In genomic region chr1:58437623-58438022, GRCh38 we compare ENCODE assay signal across 1 cellular context.
TF ChIP-seq lines count a peak whose summit lies in the region.

No MANE protein-coding gene starts in this region.

TF ChIP-seq in HCT116, 20 proteins besides CTCF, POLR2A, EP300 and RAD21:
- TF ChIP-seq REST (IDR thresholded peaks at IDR 0.05; ENCODE audit: low read depth), result no peak
- no peak for TF ChIP-seq ELF1 (IDR thresholded peaks at IDR 0.05; ENCODE audit: borderline replicate concordance, low read depth)
- no peak for TF ChIP-seq ATF3 (IDR thresholded peaks at IDR 0.05)
- no peak for TF ChIP-seq EZH2phosphoT487 (IDR thresholded peaks at IDR 0.05; ENCODE audit: borderline replicate concordance)
- TF ChIP-seq SRF (IDR thresholded peaks at IDR 0.05; ENCODE audit: low read depth), result no peak
- no peak for TF ChIP-seq ZBTB33 (IDR thresholded peaks at IDR 0.05; ENCODE audit: extremely low read depth, insufficient replicate concordance, low read length)
- TF ChIP-seq YY1 (IDR thresholded peaks at IDR 0.05; ENCODE audit: extremely low read depth, insufficient replicate concordance, low read depth, low read length), result no peak
- no peak for TF ChIP-seq POLR2AphosphoS5 (IDR thresholded peaks at IDR 0.05; ENCODE audit: low read depth, low read length)
- no peak for TF ChIP-seq EZH2 (IDR thresholded peaks at IDR 0.05)
- no peak for TF ChIP-seq SP1 (IDR thresholded peaks at IDR 0.05; ENCODE audit: low read depth)
- TF ChIP-seq MAX (IDR thresholded peaks at IDR 0.05), result no peak
- no peak for TF ChIP-seq CBX3 (IDR thresholded peaks at IDR 0.05; ENCODE audit: low read depth)
- TF ChIP-seq TCF7L2 (IDR thresholded peaks at IDR 0.05; ENCODE audit: borderline replicate concordance, extremely low read depth, insufficient read depth, insufficient read length), result no peak
- TF ChIP-seq FOSL1 (IDR thresholded peaks at IDR 0.05; ENCODE audit: low read depth), result no peak
- TF ChIP-seq ZFX (IDR thresholded peaks at IDR 0.05), result no peak
- TF ChIP-seq EGR1 (IDR thresholded peaks at IDR 0.05; ENCODE audit: low read depth), result no peak
- no peak for TF ChIP-seq JUND (IDR thresholded peaks at IDR 0.05)
- no peak for TF ChIP-seq CEBPB (IDR thresholded peaks at IDR 0.05; ENCODE audit: low read depth)
